In genomic region chr19:48674921-48675824, GRCh38 we compare ENCODE assay signal across 8 cellular contexts. TPM values are rescaled to one million over a fixed set of nuclear protein-coding genes. Genes with fewer than 3 reads are reported as not detected.
DNase-seq lines count a peak whose midpoint lies in the region; ATAC-seq, FAIRE-seq and TF ChIP-seq lines count a peak whose summit lies in the region.

No MANE protein-coding gene starts in this region.

- H4K20me1 ChIP-seq in keratinocyte (ENCODE audit: control insufficient read depth, extremely low read depth, insufficient read depth, low read length): no peaks in the 10 kb centered on the region

- H3K4me2 ChIP-seq in keratinocyte (ENCODE audit: control insufficient read depth, extremely low read depth, insufficient read depth, low read depth, low read length): no peak overlapping the region

- peak; percentile 71 to 93 (median 73) for TF ChIP-seq CTCF in keratinocyte (optimal IDR thresholded peaks at IDR 0.05 in 1 of 3, IDR thresholded peaks at IDR 0.05 in 1 of 3, conservative IDR thresholded peaks at IDR 0.05 in 1 of 3; ENCODE audit: extremely low read depth in 1 of 3, insufficient read depth in 2 of 3, low read length in 3 of 3)

- H3K36me3 ChIP-seq in keratinocyte (ENCODE audit: control insufficient read depth in 2 of 2, extremely low read depth in 1 of 2, insufficient read depth in 2 of 2, low read length in 2 of 2): no peaks in the 10 kb centered on the region

- DNase-seq in A172 (ENCODE audit: low spot score) (peak; percentile 53), GM18507 (ENCODE audit: extremely low spot score, insufficient read length, low read depth) (peak; percentile 78), NCI-H345 (lab: John Stamatoyannopoulos, UW) (peak; percentile 70), caudate nucleus (lab: John Stamatoyannopoulos, UW) (peak in 59 of 61 donors; percentile 18 to 90 (median 71)), keratinocyte (ENCODE audit: low read depth, low spot score) (no peak)
- DNase-seq in activated CD4-positive, CD25-positive, alpha-beta regulatory T cell treated with anti-CD3 and anti-CD28 coated beads, Interleukin-2, amount 50 U/mL, for 16 hours (ENCODE audit: low read depth, low spot score): peak; percentile 44
- peak; percentile 60 to 69 for DNase-seq in stimulated activated CD4-positive, alpha-beta T cell treated with anti-CD3 and anti-CD28 coated beads, Interleukin-15, amount 100 ng/mL, for 48 hours (ENCODE audit: low read depth in 2 of 2)

- H3K27me3 ChIP-seq in keratinocyte (ENCODE audit: control insufficient read depth, extremely low read depth, insufficient read depth, low read length): no peaks in the 10 kb centered on the region

- no peak overlapping the region for H2AFZ ChIP-seq in keratinocyte (ENCODE audit: control insufficient read depth, low read length)

- dilution Hi-C loops in keratinocyte (cut with MboI; ENCODE audit: extremely low pct_ligation_motif_present, low sequenced_read_pairs): no loop called here

- no peak overlapping the region for H3K9ac ChIP-seq in keratinocyte (ENCODE audit: control insufficient read depth, extremely low read depth, insufficient read depth, low read length)

- peak; percentile 92 for FAIRE-seq in GM18507 (lab: Jason Lieb, UNC)
- FAIRE-seq in keratinocyte (lab: Jason Lieb, UNC): peak; percentile 63

- ATAC-seq in HG02763 (IDR thresholded peaks at IDR 0.05; ENCODE audit: unreplicated experiment): no peak

- H3K27ac ChIP-seq in caudate nucleus (ENCODE audit: low read depth, low read length): peak overlapping the region; percentile 46
- H3K27ac ChIP-seq in keratinocyte (ENCODE audit: control insufficient read depth, insufficient read depth, low read length): no peak overlapping the region

- no peaks in the 10 kb centered on the region for H3K79me2 ChIP-seq in keratinocyte (ENCODE audit: control insufficient read depth, insufficient read depth, low read length)

- no peaks in the 10 kb centered on the region for H3K9me3 ChIP-seq in keratinocyte (ENCODE audit: control insufficient read depth, low read depth, low read length)

- no peak overlapping the region for H3K4me3 ChIP-seq in keratinocyte (ENCODE audit: control insufficient read depth in 2 of 3, extremely low read depth in 1 of 3, insufficient read depth in 2 of 3, low read depth in 1 of 3, low read length in 3 of 3)

- H3K4me1 ChIP-seq in keratinocyte (ENCODE audit: control insufficient read depth, extremely low read depth, insufficient read depth, low read length): no peaks in the 10 kb centered on the region

- H3K9me1 ChIP-seq in keratinocyte (ENCODE audit: control insufficient read depth, extremely low read depth, insufficient read depth, low read length): no peaks in the 10 kb centered on the region

RNA-seq across cellular contexts. Expression of gene NTN5, which starts 2.4 kb away (rescaled TPM):
- not detected in 2 replicates for total RNA-seq in A172 (2014; rRNA removed; shearing (Covaris generic))
- polyA plus RNA-seq in keratinocyte: 0.07 to 0.19 TPM (median 0.07 TPM) in 3 replicates
- polyA plus RNA-seq in keratinocyte (2011; ENCODE audit: low read depth): not detected
- polyA plus RNA-seq in keratinocyte (2011; cell fraction: cytosol; rRNA removed): 0.08 TPM in 1 of 2 replicates, not detected in the other
- polyA plus RNA-seq in keratinocyte (2011; cell fraction: nucleus; rRNA removed): 0.88 and 1.7 TPM in 2 replicates
- 0.11 and 0.51 TPM in 2 replicates for polyA plus RNA-seq in keratinocyte (2012; ENCODE audit: low replicate concordance)
- polyA minus RNA-seq in keratinocyte: 0.06 to 0.36 TPM in 2 of 3 replicates, not detected in the other
- polyA minus RNA-seq in keratinocyte (2011; cell fraction: cytosol; rRNA and poly(A)+ RNA removed): not detected
- polyA minus RNA-seq in keratinocyte (2011; cell fraction: nucleus; rRNA and poly(A)+ RNA removed): not detected in 2 replicates

RNA-seq across cellular contexts. Expression of gene FUT2, which starts 20.6 kb away (rescaled TPM):
- total RNA-seq in A172 (2014; rRNA removed; shearing (Covaris generic)): not detected in 2 replicates
- 2.3 to 4.0 TPM (median 3.7 TPM) in 3 replicates for polyA plus RNA-seq in keratinocyte
- polyA plus RNA-seq in keratinocyte (2011; ENCODE audit: low read depth): 0.39 TPM
- 2.5 and 2.8 TPM in 2 replicates for polyA plus RNA-seq in keratinocyte (2011; cell fraction: cytosol; rRNA removed)
- polyA plus RNA-seq in keratinocyte (2011; cell fraction: nucleus; rRNA removed): 8.3 and 8.5 TPM in 2 replicates
- 4.2 and 4.4 TPM in 2 replicates for polyA plus RNA-seq in keratinocyte (2012; ENCODE audit: low replicate concordance)
- 3.7 to 4.8 TPM (median 4.5 TPM) in 3 replicates for polyA minus RNA-seq in keratinocyte
- polyA minus RNA-seq in keratinocyte (2011; cell fraction: cytosol; rRNA and poly(A)+ RNA removed): 7.1 TPM
- 10.2 and 10.8 TPM in 2 replicates for polyA minus RNA-seq in keratinocyte (2011; cell fraction: nucleus; rRNA and poly(A)+ RNA removed)

RNA-seq across cellular contexts. Expression of gene CA11, which starts 29.2 kb away (rescaled TPM):
- 2.3 and 5.8 TPM in 2 replicates for total RNA-seq in A172 (2014; rRNA removed; shearing (Covaris generic))
- polyA plus RNA-seq in keratinocyte: 1.6 to 3.9 TPM (median 1.7 TPM) in 3 replicates
- 1.6 TPM for polyA plus RNA-seq in keratinocyte (2011; ENCODE audit: low read depth)
- polyA plus RNA-seq in keratinocyte (2011; cell fraction: cytosol; rRNA removed): 2.2 and 3.1 TPM in 2 replicates
- 2.3 and 3.2 TPM in 2 replicates for polyA plus RNA-seq in keratinocyte (2011; cell fraction: nucleus; rRNA removed)
- 7.9 and 10.6 TPM in 2 replicates for polyA plus RNA-seq in keratinocyte (2012; ENCODE audit: low replicate concordance)
- 0.64 to 4.7 TPM (median 2.9 TPM) in 3 replicates for polyA minus RNA-seq in keratinocyte
- polyA minus RNA-seq in keratinocyte (2011; cell fraction: cytosol; rRNA and poly(A)+ RNA removed): 3.1 TPM
- polyA minus RNA-seq in keratinocyte (2011; cell fraction: nucleus; rRNA and poly(A)+ RNA removed): 1.8 and 5.6 TPM in 2 replicates

RNA-seq across cellular contexts. Expression of gene DBP, which starts 38.0 kb away (rescaled TPM):
- 2.6 and 15.5 TPM in 2 replicates for total RNA-seq in A172 (2014; rRNA removed; shearing (Covaris generic))
- polyA plus RNA-seq in keratinocyte: 0.79 to 2.0 TPM (median 1.0 TPM) in 3 replicates
- polyA plus RNA-seq in keratinocyte (2011; ENCODE audit: low read depth): 19.6 TPM
- polyA plus RNA-seq in keratinocyte (2011; cell fraction: cytosol; rRNA removed): 0.47 and 1.4 TPM in 2 replicates
- 1.0 and 1.6 TPM in 2 replicates for polyA plus RNA-seq in keratinocyte (2011; cell fraction: nucleus; rRNA removed)
- 1.7 and 10.8 TPM in 2 replicates for polyA plus RNA-seq in keratinocyte (2012; ENCODE audit: low replicate concordance)
- polyA minus RNA-seq in keratinocyte: 0.53 to 2.1 TPM (median 1.0 TPM) in 3 replicates
- 2.9 TPM for polyA minus RNA-seq in keratinocyte (2011; cell fraction: cytosol; rRNA and poly(A)+ RNA removed)
- 0.42 and 1.3 TPM in 2 replicates for polyA minus RNA-seq in keratinocyte (2011; cell fraction: nucleus; rRNA and poly(A)+ RNA removed)

RNA-seq across cellular contexts. Expression of gene MAMSTR, which starts 44.4 kb away (rescaled TPM):
- total RNA-seq in A172 (2014; rRNA removed; shearing (Covaris generic)): 0.93 and 1.1 TPM in 2 replicates
- polyA plus RNA-seq in keratinocyte: 0.35 to 0.39 TPM (median 0.37 TPM) in 3 replicates
- not detected for polyA plus RNA-seq in keratinocyte (2011; ENCODE audit: low read depth)
- polyA plus RNA-seq in keratinocyte (2011; cell fraction: cytosol; rRNA removed): 0.23 and 0.35 TPM in 2 replicates
- polyA plus RNA-seq in keratinocyte (2011; cell fraction: nucleus; rRNA removed): 0.39 and 0.87 TPM in 2 replicates
- 0.18 and 0.55 TPM in 2 replicates for polyA plus RNA-seq in keratinocyte (2012; ENCODE audit: low replicate concordance)
- 0.48 to 1.2 TPM (median 0.66 TPM) in 3 replicates for polyA minus RNA-seq in keratinocyte
- polyA minus RNA-seq in keratinocyte (2011; cell fraction: cytosol; rRNA and poly(A)+ RNA removed): not detected
- polyA minus RNA-seq in keratinocyte (2011; cell fraction: nucleus; rRNA and poly(A)+ RNA removed): 0.21 TPM in 1 of 2 replicates, not detected in the other
